ENCODE assay signal across 1 cellular context in the genomic region with DNA sequence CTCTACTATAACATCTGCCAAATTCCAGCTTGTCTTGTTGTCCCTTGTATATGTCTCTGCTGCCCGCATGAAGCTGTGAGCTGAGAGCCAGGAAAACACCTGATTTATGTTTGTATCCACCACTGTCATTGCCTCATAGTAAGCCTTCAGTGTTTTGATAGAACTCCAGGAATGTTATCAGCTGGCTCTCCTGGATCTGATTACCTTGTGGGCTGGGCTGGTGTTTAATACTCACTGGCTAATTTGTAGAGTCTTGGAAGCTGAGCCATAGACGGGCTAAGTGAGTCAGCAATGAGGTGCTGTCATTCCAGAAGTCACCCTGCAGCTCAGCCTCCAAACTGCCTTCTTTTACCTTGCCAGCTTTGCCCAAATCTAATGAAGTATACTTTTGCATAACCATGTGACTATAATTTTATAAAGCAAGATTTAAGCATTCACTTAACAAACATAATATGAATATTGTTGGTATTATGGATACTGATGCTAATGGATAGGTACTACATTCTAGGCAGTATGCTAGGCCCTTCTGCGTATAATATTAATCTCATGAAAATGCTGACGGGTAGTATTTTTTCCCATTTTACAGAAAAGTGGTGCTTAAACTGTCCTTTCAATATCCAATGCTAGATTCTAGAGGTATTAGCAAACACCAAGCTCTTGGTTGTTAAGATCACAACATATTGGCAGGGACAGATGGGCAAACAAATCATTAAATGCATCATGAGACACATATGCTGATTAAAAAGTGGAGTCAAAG.
A peak's percentile ranks its signal among the peaks of the same experiment; 100 is the strongest.
TF ChIP-seq lines count a peak whose summit lies in the region.

No MANE protein-coding gene starts in this region.

TF ChIP-seq in K562, 482 proteins besides CTCF, POLR2A, EP300 and RAD21 (continued from another document and continues in another):
- TF ChIP-seq ZNF655 (CRISPR knock-in tag; IDR thresholded peaks at IDR 0.05) (no peak), ZNF395 (CRISPR knock-in tag; IDR thresholded peaks at IDR 0.05) (no peak), SREBF1 (IDR thresholded peaks at IDR 0.05; ENCODE audit: borderline replicate concordance, low read depth, low read length) (no peak), ZNF436 (CRISPR knock-in tag; IDR thresholded peaks at IDR 0.05) (no peak), POLR2B (IDR thresholded peaks at IDR 0.05; ENCODE audit: low read depth, partially characterized antibody) (no peak), NCOA4 (IDR thresholded peaks at IDR 0.05; ENCODE audit: partially characterized antibody) (no peak), NR4A1 (CRISPR knock-in tag; IDR thresholded peaks at IDR 0.05) (no peak), NR4A1 (tag; IDR thresholded peaks at IDR 0.05) (no peak), SNIP1 (IDR thresholded peaks at IDR 0.05; ENCODE audit: low read depth) (no peak), NCOA1 (IDR thresholded peaks at IDR 0.05; ENCODE audit: low read depth) (no peak), ELF1 (tag; IDR thresholded peaks at IDR 0.05) (no peak), JUND (IDR thresholded peaks at IDR 0.05; ENCODE audit: borderline replicate concordance, low read depth, low read length) (0 out of 2 replicates have a peak, but pooled peaks have one; percentile 13), JUND (tag; IDR thresholded peaks at IDR 0.05; ENCODE audit: borderline replicate concordance, low read depth, low read length) (peak; percentile 18; the same call in 1 of the 3 replicates), NFE2 (IDR thresholded peaks at IDR 0.05; ENCODE audit: low read depth) (peak; percentile 79), CEBPB (tag; IDR thresholded peaks at IDR 0.05) (0 out of 2 replicates have a peak, but pooled peaks have one; percentile 31), TFE3 (CRISPR knock-in tag; IDR thresholded peaks at IDR 0.05) (no peak), CHD2 (IDR thresholded peaks at IDR 0.05; ENCODE audit: low read depth, low read length) (no peak), PBX2 (CRISPR knock-in tag; IDR thresholded peaks at IDR 0.05; ENCODE audit: low read depth) (no peak), PBX2 (tag; conservative IDR thresholded peaks at IDR 0.05; ENCODE audit: low read depth) (peak; percentile 34), MXI1 (IDR thresholded peaks at IDR 0.05; ENCODE audit: low read depth, low read length) (no peak), LEF1 (IDR thresholded peaks at IDR 0.05) (no peak), LCOR (CRISPR knock-in tag; IDR thresholded peaks at IDR 0.05) (no peak), MAFK (IDR thresholded peaks at IDR 0.05; ENCODE audit: low read length) (peak; percentile 68), STAT5A (IDR thresholded peaks at IDR 0.05; ENCODE audit: borderline replicate concordance, low read length) (no peak), TAF1 (IDR thresholded peaks at IDR 0.05; ENCODE audit: control insufficient read depth, extremely low read depth, insufficient read depth, low read length, severe bottlenecking) (no peak), GATA2 (CRISPR knock-in tag; IDR thresholded peaks at IDR 0.05) (no peak), RBBP5 (IDR thresholded peaks at IDR 0.05; ENCODE audit: borderline replicate concordance, insufficient read depth, low read length, poor library complexity, severe bottlenecking) (no peak), MGA (IDR thresholded peaks at IDR 0.05) (no peak)
- TF ChIP-seq, protein P1, sequence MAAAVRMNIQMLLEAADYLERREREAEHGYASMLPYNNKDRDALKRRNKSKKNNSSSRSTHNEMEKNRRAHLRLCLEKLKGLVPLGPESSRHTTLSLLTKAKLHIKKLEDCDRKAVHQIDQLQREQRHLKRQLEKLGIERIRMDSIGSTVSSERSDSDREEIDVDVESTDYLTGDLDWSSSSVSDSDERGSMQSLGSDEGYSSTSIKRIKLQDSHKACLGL (CRISPR knock-in tag; IDR thresholded peaks at IDR 0.05; ENCODE audit: borderline replicate concordance, poor library complexity, severe bottlenecking) = no peak
- TF ChIP-seq, protein P2, sequence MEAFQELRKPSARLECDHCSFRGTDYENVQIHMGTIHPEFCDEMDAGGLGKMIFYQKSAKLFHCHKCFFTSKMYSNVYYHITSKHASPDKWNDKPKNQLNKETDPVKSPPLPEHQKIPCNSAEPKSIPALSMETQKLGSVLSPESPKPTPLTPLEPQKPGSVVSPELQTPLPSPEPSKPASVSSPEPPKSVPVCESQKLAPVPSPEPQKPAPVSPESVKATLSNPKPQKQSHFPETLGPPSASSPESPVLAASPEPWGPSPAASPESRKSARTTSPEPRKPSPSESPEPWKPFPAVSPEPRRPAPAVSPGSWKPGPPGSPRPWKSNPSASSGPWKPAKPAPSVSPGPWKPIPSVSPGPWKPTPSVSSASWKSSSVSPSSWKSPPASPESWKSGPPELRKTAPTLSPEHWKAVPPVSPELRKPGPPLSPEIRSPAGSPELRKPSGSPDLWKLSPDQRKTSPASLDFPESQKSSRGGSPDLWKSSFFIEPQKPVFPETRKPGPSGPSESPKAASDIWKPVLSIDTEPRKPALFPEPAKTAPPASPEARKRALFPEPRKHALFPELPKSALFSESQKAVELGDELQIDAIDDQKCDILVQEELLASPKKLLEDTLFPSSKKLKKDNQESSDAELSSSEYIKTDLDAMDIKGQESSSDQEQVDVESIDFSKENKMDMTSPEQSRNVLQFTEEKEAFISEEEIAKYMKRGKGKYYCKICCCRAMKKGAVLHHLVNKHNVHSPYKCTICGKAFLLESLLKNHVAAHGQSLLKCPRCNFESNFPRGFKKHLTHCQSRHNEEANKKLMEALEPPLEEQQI (IDR thresholded peaks at IDR 0.05) = no peak
